In the genomic region with DNA sequence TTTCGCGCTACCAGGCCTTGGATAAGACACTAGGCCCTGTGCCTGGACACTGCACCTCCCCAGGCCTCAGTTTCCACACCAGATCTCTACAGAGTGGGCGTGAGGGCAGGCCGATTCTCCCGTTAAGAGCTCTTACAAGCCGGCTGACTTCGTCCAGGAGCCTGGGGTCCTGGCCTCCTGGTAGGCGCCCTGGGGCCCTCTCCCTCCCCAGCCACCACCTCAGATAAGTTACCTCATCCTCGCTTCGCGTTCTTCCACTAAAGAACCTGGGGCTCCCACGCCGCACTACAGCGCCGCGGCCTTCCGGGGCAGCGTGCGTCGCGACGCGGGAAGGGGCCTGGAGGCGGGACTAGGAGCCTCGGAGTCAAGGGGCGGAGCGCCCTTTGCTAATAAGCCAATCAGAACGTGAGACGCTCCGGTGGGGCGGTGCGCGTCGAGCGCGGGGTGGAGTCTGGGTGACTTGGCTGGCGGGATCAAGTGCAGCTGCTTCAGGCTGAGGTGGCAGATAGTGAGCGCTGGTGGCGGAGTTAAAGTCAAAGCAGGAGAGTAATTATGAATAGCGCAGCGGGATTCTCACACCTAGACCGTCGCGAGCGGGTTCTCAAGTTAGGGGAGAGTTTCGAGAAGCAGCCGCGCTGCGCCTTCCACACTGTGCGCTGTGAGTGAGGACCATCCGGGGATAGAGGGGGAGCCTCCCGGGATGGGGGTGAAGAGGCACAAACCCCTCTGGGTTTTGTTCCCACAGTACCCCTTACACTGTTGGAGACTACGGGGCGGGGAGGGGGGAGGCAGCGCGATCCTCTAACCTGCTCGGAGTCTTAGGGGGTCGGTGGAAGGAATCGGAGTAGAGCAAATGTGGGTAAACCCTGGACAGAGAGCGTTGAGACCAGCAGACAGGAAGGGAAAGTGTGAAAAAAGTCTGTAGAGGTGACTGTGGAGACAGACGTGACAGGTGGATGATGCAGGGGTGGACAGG, we compare ENCODE assay signal across 8 cellular contexts. TPM values are rescaled to one million over a fixed set of nuclear protein-coding genes. Genes with fewer than 3 reads are reported as not detected.
DNase-seq lines count a peak whose midpoint lies in the region; ATAC-seq and TF ChIP-seq lines count a peak whose summit lies in the region.

A gene (plus strand): TSS at position 476 of the 976 bp plus-strand sequence. CDS start 77 bp downstream, at position 553.
A gene with protein sequence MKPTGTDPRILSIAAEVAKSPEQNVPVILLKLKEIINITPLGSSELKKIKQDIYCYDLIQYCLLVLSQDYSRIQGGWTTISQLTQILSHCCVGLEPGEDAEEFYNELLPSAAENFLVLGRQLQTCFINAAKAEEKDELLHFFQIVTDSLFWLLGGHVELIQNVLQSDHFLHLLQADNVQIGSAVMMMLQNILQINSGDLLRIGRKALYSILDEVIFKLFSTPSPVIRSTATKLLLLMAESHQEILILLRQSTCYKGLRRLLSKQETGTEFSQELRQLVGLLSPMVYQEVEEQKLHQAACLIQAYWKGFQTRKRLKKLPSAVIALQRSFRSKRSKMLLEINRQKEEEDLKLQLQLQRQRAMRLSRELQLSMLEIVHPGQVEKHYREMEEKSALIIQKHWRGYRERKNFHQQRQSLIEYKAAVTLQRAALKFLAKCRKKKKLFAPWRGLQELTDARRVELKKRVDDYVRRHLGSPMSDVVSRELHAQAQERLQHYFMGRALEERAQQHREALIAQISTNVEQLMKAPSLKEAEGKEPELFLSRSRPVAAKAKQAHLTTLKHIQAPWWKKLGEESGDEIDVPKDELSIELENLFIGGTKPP (minus strand): TSS at position 327 of the 976 bp plus-strand sequence. CDS start 6,100 bp downstream, outside the sequence.

- peaks cover 16% of the 10 kb centered on the region for H3K36me3 ChIP-seq in osteoblast (ENCODE audit: insufficient read depth, low read length)
- peaks cover 4% of the 10 kb centered on the region for H3K36me3 ChIP-seq in thymus (ENCODE audit: control insufficient read depth, insufficient read depth)

- TF ChIP-seq CTCF in GM10248 (IDR thresholded peaks at IDR 0.05; ENCODE audit: control extremely low read depth, extremely low read depth, low read depth, missing control alignments) = no peak
- no peak for TF ChIP-seq CTCF in glutamatergic neuron (IDR thresholded peaks at IDR 0.05; ENCODE audit: partially characterized antibody, unreplicated experiment)
- TF ChIP-seq CTCF in osteoblast (IDR thresholded peaks at IDR 0.05; ENCODE audit: extremely low read depth, low read depth, low read length) = no peak

- POLR2A ChIA-PET in GM10248 (lab: Yijun Ruan, JAX) = interaction anchor here (0.7 to 1.0 kb wide), 6 partner anchors 8 to 74 kb away, joined by 3 to 5 read pairs (median 3); no protein-coding TSS in a partner anchor

- H3K27ac Mint-ChIP-seq in activated naive CD4-positive, alpha-beta T cell treated with anti-CD3 and anti-CD28 coated beads, Interleukin-2, amount 50 U/mL, for 72 hours = peak within 1 kb of the TSS; percentile 93 to 99
- no peak within 1 kb of the TSS for H3K27ac Mint-ChIP-seq in glutamatergic neuron (ENCODE audit: unreplicated experiment)

- H3K4me1 ChIP-seq in osteoblast (ENCODE audit: insufficient read depth, low read length) (peaks cover 8% of the 10 kb centered on the region), thymus (ENCODE audit: control insufficient read depth, insufficient read depth, low read length) (peaks cover 4% of the 10 kb centered on the region)

- H3K9me3 ChIP-seq in osteoblast (ENCODE audit: low read depth, low read length) (no peaks in the 10 kb centered on the region), thymus (ENCODE audit: control insufficient read depth) (no peaks in the 10 kb centered on the region)

- H3K4me2 ChIP-seq in osteoblast (ENCODE audit: insufficient read depth, low read length) = peak within 1 kb of the TSS; percentile 90

- no peaks in the 10 kb centered on the region for H4K20me1 ChIP-seq in osteoblast (ENCODE audit: insufficient read depth, low read length)

- peak; percentile 99 for ATAC-seq in HG02610 (IDR thresholded peaks at IDR 0.05; ENCODE audit: unreplicated experiment)
- ATAC-seq in activated naive CD4-positive, alpha-beta T cell treated with anti-CD3 and anti-CD28 coated beads, Interleukin-2, amount 50 U/mL, for 72 hours = peak; percentile 97 to 98

- peak within 1 kb of the TSS; percentile 81 for H3K4me3 ChIP-seq in osteoblast (ENCODE audit: insufficient read depth, low read length)
- peak within 1 kb of the TSS; percentile 59 for H3K4me3 ChIP-seq in thymus (ENCODE audit: low read length)

- peaks cover 3% of the 10 kb centered on the region for H3K27me3 Mint-ChIP-seq in glutamatergic neuron (ENCODE audit: unreplicated experiment)

- CTCF ChIA-PET in GM10248 (lab: Yijun Ruan, JAX) = interaction anchor here (0.7 to 1.0 kb wide), 6 partner anchors 9 to 244 kb away, joined by 3 read pairs; no protein-coding TSS in a partner anchor

- peaks cover 4% of the 10 kb centered on the region for H3K4me1 Mint-ChIP-seq in glutamatergic neuron (ENCODE audit: low read depth, unreplicated experiment)

- H3K27me3 ChIP-seq in osteoblast (ENCODE audit: insufficient read depth, low read length) = peaks cover 3% of the 10 kb centered on the region
- no peaks in the 10 kb centered on the region for H3K27me3 ChIP-seq in thymus (ENCODE audit: control insufficient read depth, insufficient read depth)

- peak; percentile 99 for DNase-seq in GM10248 (ENCODE audit: extremely low spot score)
- peak; percentile 94 for DNase-seq in NCI-H1092 treated with DMSO at 0.1 percent for 48 hours (lab: John Stamatoyannopoulos, UW)
- DNase-seq in SKM-1 (lab: John Stamatoyannopoulos, UW; ENCODE audit: unreplicated experiment) = peak; percentile 95
- peak; percentile 93 to 96 for DNase-seq in activated naive CD4-positive, alpha-beta T cell treated with anti-CD3 and anti-CD28 coated beads, Interleukin-2, amount 50 U/mL, for 72 hours (ENCODE audit: low spot score in 2 of 2)
- peak; percentile 92 for DNase-seq in glutamatergic neuron
- DNase-seq in osteoblast (ENCODE audit: insufficient read length, low spot score, missing footprints) = peak; percentile 97

- H3K79me2 ChIP-seq in osteoblast (ENCODE audit: insufficient read depth, low read length) = peaks cover 29% of the 10 kb centered on the region

- H3K36me3 Mint-ChIP-seq in activated naive CD4-positive, alpha-beta T cell treated with anti-CD3 and anti-CD28 coated beads, Interleukin-2, amount 50 U/mL, for 72 hours = peaks cover 18 to 28% of the 10 kb centered on the region in 2 donors
- H3K36me3 Mint-ChIP-seq in glutamatergic neuron (ENCODE audit: unreplicated experiment) = no peaks in the 10 kb centered on the region

- peak within 1 kb of the TSS; percentile 92 for H3K4me3 Mint-ChIP-seq in glutamatergic neuron (ENCODE audit: unreplicated experiment)

- H3K9me3 Mint-ChIP-seq in activated naive CD4-positive, alpha-beta T cell treated with anti-CD3 and anti-CD28 coated beads, Interleukin-2, amount 50 U/mL, for 72 hours = no peaks in the 10 kb centered on the region
- H3K9me3 Mint-ChIP-seq in glutamatergic neuron (ENCODE audit: unreplicated experiment) = peaks cover 4% of the 10 kb centered on the region

- peak within 1 kb of the TSS; percentile 69 for H3K27ac ChIP-seq in osteoblast (ENCODE audit: low read depth, low read length)
- peak within 1 kb of the TSS; percentile 87 for H3K27ac ChIP-seq in thymus (ENCODE audit: low read depth)

- peak within 1 kb of the TSS; percentile 97 for H2AFZ ChIP-seq in osteoblast (ENCODE audit: low read length)

- under 1% methylated on average over 61 of the region's 61 CpGs for WGBS in thymus

RNA-seq across cellular contexts. Expression of the first gene that starts in this region (rescaled TPM):
- total RNA-seq in activated naive CD4-positive, alpha-beta T cell treated with anti-CD3 and anti-CD28 coated beads, Interleukin-2, amount 50 U/mL, for 72 hours = 10 to 100 TPM; 14.9 to 19.3 TPM
- total RNA-seq in glutamatergic neuron (ENCODE audit: unreplicated experiment) (1.4 TPM), osteoblast (1.2 and 1.4 TPM in 2 replicates)
- 18.0 TPM for polyA plus RNA-seq in thymus

RNA-seq across cellular contexts. Expression of the second gene that starts in this region (rescaled TPM):
- total RNA-seq in activated naive CD4-positive, alpha-beta T cell treated with anti-CD3 and anti-CD28 coated beads, Interleukin-2, amount 50 U/mL, for 72 hours = 10 to 100 TPM; 34.7 to 50.6 TPM
- total RNA-seq in glutamatergic neuron (ENCODE audit: unreplicated experiment) (8.5 TPM), osteoblast (15.9 and 16.2 TPM in 2 replicates)
- polyA plus RNA-seq in thymus = 29.1 TPM

Comparison
In these comparisons a context has a peak if more than half of its experiments do, and no peak if none do; other contexts are left out.
1. Peak in every context shown above with its lines: DNase-seq, ATAC-seq, H3K4me3 ChIP-seq and H3K27ac ChIP-seq.